Comparison of ENCODE assay signal across 22 cellular contexts in the genomic region with DNA sequence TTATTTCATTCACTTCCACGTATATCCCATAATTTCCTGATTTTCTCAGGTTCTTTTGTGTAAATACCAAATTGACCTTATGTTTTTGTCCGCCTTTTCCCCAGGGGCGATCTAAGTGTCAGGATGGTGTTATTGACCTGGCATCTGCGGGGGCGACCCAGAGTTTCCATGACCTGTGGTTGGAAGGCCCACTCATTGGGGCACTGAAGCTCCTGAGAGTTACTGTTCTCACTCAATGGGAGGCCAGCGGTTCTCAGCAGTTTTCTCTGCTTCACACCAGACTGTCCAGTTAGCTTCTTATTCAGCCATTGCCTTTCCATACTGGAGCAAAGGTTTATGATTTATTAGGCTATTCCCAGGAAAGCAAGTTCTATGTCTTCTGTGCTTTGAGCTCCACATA. TPM values are rescaled to one million over a fixed set of nuclear protein-coding genes. Genes with fewer than 3 reads are reported as not detected.
DNase-seq lines count a peak whose midpoint lies in the region; ATAC-seq, FAIRE-seq and TF ChIP-seq lines count a peak whose summit lies in the region.
"Had no signal": no experiment of that assay in that cellular context is flagged by ENCODE, and none has a peak within 500 bp of the region (broad histone marks: within the 10 kb centered on the region; RNA-seq: fewer than 3 reads in every experiment).

No MANE protein-coding gene starts in this region.

- WGBS in small intestine, 3 donors: 92 to 93% (median 92%) methylated on average over 6 of the region's 6 CpGs

- H3K27ac ChIP-seq in endothelial cell of umbilical vein (ENCODE audit: insufficient read depth, low read depth, low read length): no peak overlapping the region
- no peak overlapping the region for H3K27ac ChIP-seq in small intestine (ENCODE audit: low read depth in 1 of 2, low read length in 1 of 2)
- H3K27ac ChIP-seq: BLaER1 treated with 17β-estradiol and CSF1 and Interleukin-3, amounts not matched to agents 10 nM and 100 nM; GM23248 had no signal

- H3K27me3 ChIP-seq in endothelial cell of umbilical vein (ENCODE audit: control insufficient read depth in 2 of 2, insufficient read depth in 2 of 2, low read length in 2 of 2): no peaks in the 10 kb centered on the region
- no peaks in the 10 kb centered on the region for H3K27me3 ChIP-seq in small intestine (ENCODE audit: control insufficient read depth in 2 of 2, insufficient read depth in 2 of 2, low read length in 2 of 2)
- H3K27me3 ChIP-seq: BLaER1 treated with 17β-estradiol and CSF1 and Interleukin-3, amounts not matched to agents 10 nM and 100 nM had no signal

- TF ChIP-seq CTCF in endothelial cell of umbilical vein (IDR thresholded peaks at IDR 0.05; ENCODE audit: extremely low read depth in 1 of 2, insufficient read depth in 1 of 2, low read depth in 1 of 2, low read length in 2 of 2) (no peak), nephron progenitor cell (IDR thresholded peaks at IDR 0.05) (no peak)

- no peak for TF ChIP-seq POLR2A in endothelial cell of umbilical vein (IDR thresholded peaks at IDR 0.05; ENCODE audit: low read depth, low read length)

- BruUV-seq in endothelial cell of umbilical vein (replicated peaks; lab: Mats Ljungman, UMichigan): no TSS peak

- H3K79me2 ChIP-seq in endothelial cell of umbilical vein (ENCODE audit: control insufficient read depth, insufficient read depth, low read length): no peaks in the 10 kb centered on the region

- no peak overlapping the region for H3K4me2 ChIP-seq in endothelial cell of umbilical vein (ENCODE audit: insufficient read depth, low read length)

- POLR2A ChIA-PET in endothelial cell of umbilical vein (lab: Charles Lee): no interaction called here

- no peaks in the 10 kb centered on the region for H3K27me3 Mint-ChIP-seq in activated naive CD8-positive, alpha-beta T cell treated with anti-CD3 and anti-CD28 coated beads for 36 hours
- no peaks in the 10 kb centered on the region for H3K27me3 Mint-ChIP-seq in nephron progenitor cell (ENCODE audit: low read depth, poor library complexity)
- H3K27me3 Mint-ChIP-seq in stimulated activated naive B cell treated with anti-CD40 and anti-IgM and Interleukin-4, amounts not matched to agents 10 μg/mL and 1 μg/mL and 100 μg/mL, for 72 hours: no peaks in the 10 kb centered on the region
- H3K27me3 Mint-ChIP-seq: B cell had no signal

- no peaks in the 10 kb centered on the region for H3K36me3 ChIP-seq in endothelial cell of umbilical vein (ENCODE audit: control insufficient read depth in 2 of 2, extremely low read depth in 1 of 2, insufficient read depth in 2 of 2, low read length in 2 of 2)
- no peaks in the 10 kb centered on the region for H3K36me3 ChIP-seq in small intestine (ENCODE audit: control insufficient read depth in 2 of 2, insufficient read depth in 2 of 2, low read length in 2 of 2)
- H3K36me3 ChIP-seq: BLaER1 treated with 17β-estradiol and CSF1 and Interleukin-3, amounts not matched to agents 10 nM and 100 nM had no signal

- H3K36me3 Mint-ChIP-seq in activated naive CD8-positive, alpha-beta T cell treated with anti-CD3 and anti-CD28 coated beads for 36 hours: peaks cover 10% of the 10 kb centered on the region
- H3K36me3 Mint-ChIP-seq in nephron progenitor cell (ENCODE audit: low read depth): no peaks in the 10 kb centered on the region
- H3K36me3 Mint-ChIP-seq in stimulated activated naive B cell treated with anti-CD40 and anti-IgM and Interleukin-4, amounts not matched to agents 10 μg/mL and 1 μg/mL and 100 μg/mL, for 72 hours: no peaks in the 10 kb centered on the region
- H3K36me3 Mint-ChIP-seq: CD4-positive, CD25-positive, alpha-beta regulatory T cell; CD8-positive, alpha-beta memory T cell had no signal

- no peaks in the 10 kb centered on the region for H3K4me1 ChIP-seq in endothelial cell of umbilical vein (ENCODE audit: control insufficient read depth, extremely low read depth, insufficient read depth, low read length)
- no peaks in the 10 kb centered on the region for H3K4me1 ChIP-seq in small intestine (ENCODE audit: control insufficient read depth in 2 of 2, insufficient read depth in 1 of 2, low read depth in 1 of 2, low read length in 1 of 2)

- H3K9me3 Mint-ChIP-seq in activated naive CD8-positive, alpha-beta T cell treated with anti-CD3 and anti-CD28 coated beads for 36 hours: peaks cover 4% of the 10 kb centered on the region
- H3K9me3 Mint-ChIP-seq in nephron progenitor cell: peaks cover 6% of the 10 kb centered on the region
- H3K9me3 Mint-ChIP-seq in stimulated activated naive B cell treated with anti-CD40 and anti-IgM and Interleukin-4, amounts not matched to agents 10 μg/mL and 1 μg/mL and 100 μg/mL, for 72 hours: peaks cover 0 to 5% of the 10 kb centered on the region in 2 donors

- H3K9me3 ChIP-seq in endothelial cell of umbilical vein (replicated peaks; ENCODE audit: control insufficient read depth, insufficient read depth, low read length) (no peaks in the 10 kb centered on the region), small intestine (ENCODE audit: control insufficient read depth, low read depth) (no peaks in the 10 kb centered on the region)
- H3K9me3 ChIP-seq: BLaER1 treated with 17β-estradiol and CSF1 and Interleukin-3, amounts not matched to agents 10 nM and 100 nM had no signal

- intact Hi-C loops in endothelial cell of umbilical vein (cut with micrococcal nuclease): no loop called here

- dilution Hi-C loops in endothelial cell of umbilical vein (cut with MboI; ENCODE audit: extremely low pct_ligation_motif_present, low sequenced_read_pairs): no loop called here

- H3K9ac ChIP-seq in endothelial cell of umbilical vein (replicated peaks; ENCODE audit: extremely low read depth, insufficient read depth, low read length): no peak overlapping the region
- H3K9ac ChIP-seq: BLaER1 treated with 17β-estradiol and CSF1 and Interleukin-3, amounts not matched to agents 10 nM and 100 nM; GM23248 had no signal

- peak overlapping the region; percentile 26 for H2AFZ ChIP-seq in endothelial cell of umbilical vein (ENCODE audit: low read depth, low read length)
- H2AFZ ChIP-seq: GM23248 had no signal

- peak; percentile 36 for DNase-seq in activated naive CD8-positive, alpha-beta T cell treated with anti-CD3 and anti-CD28 coated beads for 36 hours
- DNase-seq in endothelial cell of umbilical vein (ENCODE audit: low read depth, low spot score) (no peak), nephron progenitor cell (no peak), small intestine (no peak), CD1c-positive myeloid dendritic cell (ENCODE audit: extremely low spot score) (no peak)
- DNase-seq in stimulated activated naive B cell treated with anti-CD40 and anti-IgM and Interleukin-4, amounts not matched to agents 10 μg/mL and 1 μg/mL and 100 μg/mL, for 72 hours: no peak
- DNase-seq: CD4-positive, CD25-positive, alpha-beta regulatory T cell; CD8-positive, alpha-beta memory T cell; COR-L47; DMS 273 treated with DMSO at 0.1 percent for 48 hours; DMS53; DND-41; EL; GM23248; HCEC 1CT had no signal

- no peaks in the 10 kb centered on the region for H4K20me1 ChIP-seq in endothelial cell of umbilical vein (replicated peaks; ENCODE audit: control insufficient read depth, extremely low read depth, insufficient read depth, low read length)
- H4K20me1 ChIP-seq: BLaER1 treated with 17β-estradiol and CSF1 and Interleukin-3, amounts not matched to agents 10 nM and 100 nM had no signal

- CTCF ChIA-PET in endothelial cell of umbilical vein (lab: Charles Lee): interaction anchor here (1.3 to 2.7 kb wide), 2 partner anchors 9 to 18 kb away, joined by 5 to 11 read pairs; no protein-coding TSS in a partner anchor

- ATAC-seq in stimulated activated naive B cell treated with anti-CD40 and anti-IgM and Interleukin-4, amounts not matched to agents 10 μg/mL and 1 μg/mL and 100 μg/mL, for 72 hours (replicated peaks): peak; percentile 63 to 71
- ATAC-seq in GM19395 (IDR thresholded peaks at IDR 0.05; ENCODE audit: unreplicated experiment): no peak
- no peak for ATAC-seq in HG02623 (IDR thresholded peaks at IDR 0.05; ENCODE audit: unreplicated experiment)
- ATAC-seq: GM12878 had no signal

- peaks cover 27% of the 10 kb centered on the region for H3K4me1 Mint-ChIP-seq in activated naive CD8-positive, alpha-beta T cell treated with anti-CD3 and anti-CD28 coated beads for 36 hours
- H3K4me1 Mint-ChIP-seq in nephron progenitor cell: no peaks in the 10 kb centered on the region
- peaks cover 24 to 49% of the 10 kb centered on the region in 2 donors for H3K4me1 Mint-ChIP-seq in stimulated activated naive B cell treated with anti-CD40 and anti-IgM and Interleukin-4, amounts not matched to agents 10 μg/mL and 1 μg/mL and 100 μg/mL, for 72 hours
- H3K4me1 Mint-ChIP-seq: CD4-positive, CD25-positive, alpha-beta regulatory T cell; CD8-positive, alpha-beta memory T cell had no signal

- H3K4me3 ChIP-seq in endothelial cell of umbilical vein (replicated peaks in 1 of 3; ENCODE audit: insufficient read depth in 1 of 3, low read depth in 1 of 3, low read length in 3 of 3) (no peak overlapping the region), small intestine (ENCODE audit: low read depth in 1 of 2, low read length in 2 of 2) (no peak overlapping the region)
- H3K4me3 ChIP-seq: BLaER1 treated with 17β-estradiol and CSF1 and Interleukin-3, amounts not matched to agents 10 nM and 100 nM; GM12878; GM23248 had no signal

- H3K9me1 ChIP-seq in endothelial cell of umbilical vein (replicated peaks; ENCODE audit: control insufficient read depth, extremely low read depth, insufficient read depth, low read length): no peaks in the 10 kb centered on the region

- FAIRE-seq in endothelial cell of umbilical vein (lab: Jason Lieb, UNC) (no peak), small intestine (lab: Jason Lieb, UNC) (no peak)
- FAIRE-seq: GM12878, GM19239 had no signal

- peak overlapping the region; percentile 21 for H3K27ac Mint-ChIP-seq in activated naive CD8-positive, alpha-beta T cell treated with anti-CD3 and anti-CD28 coated beads for 36 hours
- H3K27ac Mint-ChIP-seq in nephron progenitor cell: peak overlapping the region; percentile 48
- no peak overlapping the region for H3K27ac Mint-ChIP-seq in stimulated activated naive B cell treated with anti-CD40 and anti-IgM and Interleukin-4, amounts not matched to agents 10 μg/mL and 1 μg/mL and 100 μg/mL, for 72 hours
- H3K27ac Mint-ChIP-seq: B cell; CD4-positive, CD25-positive, alpha-beta regulatory T cell; CD8-positive, alpha-beta memory T cell had no signal

- no peak overlapping the region for H3K4me3 Mint-ChIP-seq in activated naive CD8-positive, alpha-beta T cell treated with anti-CD3 and anti-CD28 coated beads for 36 hours
- H3K4me3 Mint-ChIP-seq in nephron progenitor cell: no peak overlapping the region
- no peak overlapping the region for H3K4me3 Mint-ChIP-seq in stimulated activated naive B cell treated with anti-CD40 and anti-IgM and Interleukin-4, amounts not matched to agents 10 μg/mL and 1 μg/mL and 100 μg/mL, for 72 hours
- H3K4me3 Mint-ChIP-seq: B cell; CD4-positive, CD25-positive, alpha-beta regulatory T cell; CD8-positive, alpha-beta memory T cell had no signal

RNA-seq across cellular contexts. Expression of gene B3GALNT1, which starts 53.3 kb away (rescaled TPM):
- total RNA-seq in activated naive CD8-positive, alpha-beta T cell treated with anti-CD3 and anti-CD28 coated beads for 36 hours: 10 to 100 TPM; 14.0 to 16.4 TPM
- 13.7 and 29.4 TPM in 2 replicates for total RNA-seq in endothelial cell of umbilical vein
- 17.0 and 19.4 TPM in 2 replicates for polyA plus RNA-seq in endothelial cell of umbilical vein
- polyA plus RNA-seq in endothelial cell of umbilical vein (2011; cell fraction: cytosol; rRNA removed): 16.2 and 16.4 TPM in 2 replicates
- 14.7 and 15.4 TPM in 2 replicates for polyA plus RNA-seq in endothelial cell of umbilical vein (2011; cell fraction: nucleus; rRNA removed)
- 12.3 and 18.2 TPM in 2 replicates for polyA plus RNA-seq in endothelial cell of umbilical vein (2012)
- polyA minus RNA-seq in endothelial cell of umbilical vein: 45.9 and 61.8 TPM in 2 replicates
- not detected for polyA minus RNA-seq in endothelial cell of umbilical vein (2011; cell fraction: cytosol; rRNA and poly(A)+ RNA removed)
- 13.6 and 15.8 TPM in 2 replicates for polyA minus RNA-seq in endothelial cell of umbilical vein (2011; cell fraction: nucleus; rRNA and poly(A)+ RNA removed)
- 1 to 10 TPM in 1 of 3 donors, under 1 TPM in 1, not detected in 1; 0.81 to 4.3 TPM for polyA plus RNA-seq in small intestine
- total RNA-seq: G401 had no signal

Comparison
In these comparisons a context has a peak if more than half of its experiments do, and no peak if none do; other contexts are left out.
1. ATAC-seq: peak in stimulated activated naive B cell treated with anti-CD40 and anti-IgM and Interleukin-4, amounts not matched to agents 10 μg/mL and 1 μg/mL and 100 μg/mL, for 72 hours (2 of 2); none in GM19395 (single experiment) and HG02623 (single experiment).